Comparison of ENCODE assay signal across 15 cellular contexts in genomic region chr11:47489395-47489755, GRCh38. TPM values are rescaled to one million over a fixed set of nuclear protein-coding genes. Genes with fewer than 3 reads are reported as not detected.
A peak's percentile ranks its signal among the peaks of the same experiment; 100 is the strongest.
DNase-seq lines count a peak whose midpoint lies in the region; ATAC-seq, FAIRE-seq and TF ChIP-seq lines count a peak whose summit lies in the region.
"Had no signal": no experiment of that assay in that cellular context is flagged by ENCODE, and none has a peak within 500 bp of the region (broad histone marks: within the 10 kb centered on the region; RNA-seq: fewer than 3 reads in every experiment).

No MANE protein-coding gene starts in this region.

- intact Hi-C loops in activated CD8-positive, alpha-beta T cell treated with anti-CD3 and anti-CD28 coated beads for 36 hours (cut with micrococcal nuclease) = no loop called here
- intact Hi-C loops in posterior vena cava (cut with DNase I) = loop anchor here in 1 of 2 donors (10.0 kb wide), 1 partner anchor 65 kb away; the partner anchor contains the start of gene CELF1

- no peaks in the 10 kb centered on the region for H3K9me2 ChIP-seq in Karpas-422 (replicated peaks; ENCODE audit: insufficient read depth, low read length)

- 53 to 63% (median 58%) methylated on average over 2 of the region's 2 CpGs for WGBS in small intestine, 3 donors

- no peak for TF ChIP-seq CTCF in activated CD8-positive, alpha-beta T cell treated with anti-CD3 and anti-CD28 coated beads for 36 hours (IDR thresholded peaks at IDR 0.05)
- no peak for TF ChIP-seq CTCF in fibroblast of lung (conservative IDR thresholded peaks at IDR 0.05 in 1 of 2, IDR thresholded peaks at IDR 0.05 in 1 of 2; ENCODE audit: low read depth in 1 of 2, low read length in 2 of 2)
- no peak for TF ChIP-seq CTCF in parathyroid adenoma (IDR thresholded peaks at IDR 0.05)

- peaks cover 14% of the 10 kb centered on the region for H3K4me1 ChIP-seq in Karpas-422 (ENCODE audit: low read length)
- peaks cover 2% of the 10 kb centered on the region for H3K4me1 ChIP-seq in fibroblast of lung (ENCODE audit: control insufficient read depth, extremely low read depth, insufficient read depth, low read length)
- peaks cover 10% of the 10 kb centered on the region for H3K4me1 ChIP-seq in parathyroid adenoma
- no peaks in the 10 kb centered on the region for H3K4me1 ChIP-seq in small intestine (ENCODE audit: control insufficient read depth in 2 of 2, insufficient read depth in 1 of 2, low read depth in 1 of 2, low read length in 1 of 2)

- H3K9me3 ChIP-seq in Karpas-422 (ENCODE audit: low read length) = no peaks in the 10 kb centered on the region
- no peaks in the 10 kb centered on the region for H3K9me3 ChIP-seq in fibroblast of lung (ENCODE audit: control insufficient read depth, insufficient read depth, low read depth, low read length)
- no peaks in the 10 kb centered on the region for H3K9me3 ChIP-seq in parathyroid adenoma (ENCODE audit: control insufficient read depth, low read length)
- no peaks in the 10 kb centered on the region for H3K9me3 ChIP-seq in small intestine (ENCODE audit: control insufficient read depth, low read depth)

- no peak for ATAC-seq in activated CD8-positive, alpha-beta T cell treated with anti-CD3 and anti-CD28 coated beads for 36 hours
- ATAC-seq in activated CD8-positive, alpha-beta T cell treated with anti-CD3 and anti-CD28 coated beads, Interleukin-2, amount 10 ng/mL, durations not matched to agents 7 days and 5 days = no peak
- ATAC-seq in HG02840 (IDR thresholded peaks at IDR 0.05; ENCODE audit: low FRiP score, unreplicated experiment) = no peak

- H3K79me2 ChIP-seq in Karpas-422 (ENCODE audit: low read length) (peaks cover 64% of the 10 kb centered on the region), fibroblast of lung (ENCODE audit: control insufficient read depth, insufficient read depth, low read length) (peaks cover 35% of the 10 kb centered on the region), parathyroid adenoma (peaks cover 28% of the 10 kb centered on the region)

- H3K27ac ChIP-seq in Karpas-422 (ENCODE audit: low read length) = peak overlapping the region; percentile 29; the same call in 1 of the 2 replicates
- H3K27ac ChIP-seq in fibroblast of lung (ENCODE audit: insufficient read depth, low read length) = no peak overlapping the region
- H3K27ac ChIP-seq in parathyroid adenoma = peak overlapping the region; percentile 63
- H3K27ac ChIP-seq in small intestine (ENCODE audit: low read depth in 1 of 2, low read length in 1 of 2) = no peak overlapping the region
- H3K27ac ChIP-seq: epithelial cell of prostate, VCaP had no signal

- peaks cover 31% of the 10 kb centered on the region for H3K36me3 Mint-ChIP-seq in activated CD8-positive, alpha-beta T cell treated with anti-CD3 and anti-CD28 coated beads for 36 hours (ENCODE audit: low read depth)
- peaks cover 48% of the 10 kb centered on the region for H3K36me3 Mint-ChIP-seq in activated CD8-positive, alpha-beta T cell treated with anti-CD3 and anti-CD28 coated beads, Interleukin-2, amount 10 ng/mL, durations not matched to agents 7 days and 5 days (ENCODE audit: low read depth)

- no peak overlapping the region for H3K4me3 ChIP-seq in Karpas-422 (ENCODE audit: low read length)
- no peak overlapping the region for H3K4me3 ChIP-seq in fibroblast of lung (replicated peaks in 1 of 4; ENCODE audit: control extremely low read depth in 1 of 4, insufficient read depth in 1 of 4, low read depth in 3 of 4, low read length in 4 of 4)
- H3K4me3 ChIP-seq in parathyroid adenoma (ENCODE audit: low read depth, low read length) = no peak overlapping the region
- no peak overlapping the region for H3K4me3 ChIP-seq in small intestine (ENCODE audit: low read depth in 1 of 2, low read length in 2 of 2)

- H3K9ac ChIP-seq in Karpas-422 (ENCODE audit: low read length) (no peak overlapping the region), fibroblast of lung (ENCODE audit: insufficient read depth, low read length) (no peak overlapping the region), parathyroid adenoma (no peak overlapping the region)

- peaks cover 19% of the 10 kb centered on the region for H3K4me1 Mint-ChIP-seq in activated CD8-positive, alpha-beta T cell treated with anti-CD3 and anti-CD28 coated beads for 36 hours (ENCODE audit: low read depth)
- H3K4me1 Mint-ChIP-seq in activated CD8-positive, alpha-beta T cell treated with anti-CD3 and anti-CD28 coated beads, Interleukin-2, amount 10 ng/mL, durations not matched to agents 7 days and 5 days (ENCODE audit: low read depth) = peaks cover 6% of the 10 kb centered on the region

- peak overlapping the region; percentile 60 for H3K27ac Mint-ChIP-seq in activated CD8-positive, alpha-beta T cell treated with anti-CD3 and anti-CD28 coated beads for 36 hours
- H3K27ac Mint-ChIP-seq in activated CD8-positive, alpha-beta T cell treated with anti-CD3 and anti-CD28 coated beads, Interleukin-2, amount 10 ng/mL, durations not matched to agents 7 days and 5 days = no peak overlapping the region

- H3K9me3 Mint-ChIP-seq in activated CD8-positive, alpha-beta T cell treated with anti-CD3 and anti-CD28 coated beads for 36 hours = no peaks in the 10 kb centered on the region
- no peaks in the 10 kb centered on the region for H3K9me3 Mint-ChIP-seq in activated CD8-positive, alpha-beta T cell treated with anti-CD3 and anti-CD28 coated beads, Interleukin-2, amount 10 ng/mL, durations not matched to agents 7 days and 5 days (ENCODE audit: insufficient read depth)
- H3K9me3 Mint-ChIP-seq: naive B cell had no signal

- POLR2A ChIA-PET in activated CD8-positive, alpha-beta T cell treated with anti-CD3 and anti-CD28 coated beads for 36 hours (lab: Charles Lee) = interaction anchor here (0.7 to 1.1 kb wide), 2 partner anchors 9 to 63 kb away, joined by 3 to 5 read pairs; partner anchors contain the start of gene CELF1
- POLR2A ChIA-PET in activated CD8-positive, alpha-beta T cell treated with anti-CD3 and anti-CD28 coated beads, Interleukin-2, amount 10 ng/mL, durations not matched to agents 7 days and 5 days (lab: Charles Lee) = no interaction called here

- H4K20me1 ChIP-seq in Karpas-422 (ENCODE audit: insufficient read depth, low read depth, low read length) (no peaks in the 10 kb centered on the region; the same call in 1 of the 2 replicates), fibroblast of lung (ENCODE audit: control insufficient read depth, extremely low read depth, insufficient read depth, low read length) (no peaks in the 10 kb centered on the region)

- no peak for FAIRE-seq in small intestine (lab: Jason Lieb, UNC)

- DNase-seq in activated CD8-positive, alpha-beta T cell treated with anti-CD3 and anti-CD28 coated beads for 36 hours = no peak
- DNase-seq in activated CD8-positive, alpha-beta T cell treated with anti-CD3 and anti-CD28 coated beads, Interleukin-2, amount 10 ng/mL, durations not matched to agents 7 days and 5 days = no peak
- no peak for DNase-seq in Karpas-422
- DNase-seq in fibroblast of lung (ENCODE audit: low read depth in 2 of 2) = peak; percentile 42 to 73
- no peak for DNase-seq in small intestine
- DNase-seq in posterior vena cava (ENCODE audit: low spot score) = no peak
- DNase-seq: left ventricle myocardium superior; naive B cell; NCI-H187 treated with DMSO at 0.1 percent for 48 hours; stimulated activated CD4-positive, alpha-beta T cell treated with anti-CD3 and anti-CD28 coated beads, Interleukin-2, amount 100 ng/mL, for 24 hours had no signal

- no peak overlapping the region for H3K4me2 ChIP-seq in Karpas-422 (ENCODE audit: low read depth, low read length, poor library complexity, severe bottlenecking)
- peak overlapping the region; percentile 42 for H3K4me2 ChIP-seq in fibroblast of lung (ENCODE audit: extremely low read depth, insufficient read depth, low read length)
- H3K4me2 ChIP-seq in parathyroid adenoma (ENCODE audit: low read length) = peak overlapping the region; percentile 17

- CTCF ChIA-PET in activated CD8-positive, alpha-beta T cell treated with anti-CD3 and anti-CD28 coated beads for 36 hours (lab: Charles Lee) = interaction anchor here (1.2 to 1.4 kb wide), 2 partner anchors 9 to 13 kb away, joined by 3 read pairs; no protein-coding TSS in a partner anchor
- CTCF ChIA-PET in activated CD8-positive, alpha-beta T cell treated with anti-CD3 and anti-CD28 coated beads, Interleukin-2, amount 10 ng/mL, durations not matched to agents 7 days and 5 days (lab: Charles Lee) = interaction anchor here (0.6 to 1.4 kb wide), 3 partner anchors 9 to 137 kb away, joined by 3 read pairs; no protein-coding TSS in a partner anchor

- H2AFZ ChIP-seq in Karpas-422 (ENCODE audit: low read length) (no peak overlapping the region), fibroblast of lung (ENCODE audit: low read length) (no peak overlapping the region), parathyroid adenoma (no peak overlapping the region)

- H3K27me3 ChIP-seq in Karpas-422 (ENCODE audit: low read length) (no peaks in the 10 kb centered on the region), fibroblast of lung (ENCODE audit: control insufficient read depth, insufficient read depth, low read length) (no peaks in the 10 kb centered on the region), parathyroid adenoma (ENCODE audit: control insufficient read depth, insufficient read depth, low read length) (no peaks in the 10 kb centered on the region), small intestine (ENCODE audit: control insufficient read depth in 2 of 2, insufficient read depth in 2 of 2, low read length in 2 of 2) (no peaks in the 10 kb centered on the region)

- no peak overlapping the region for H3K4me3 Mint-ChIP-seq in activated CD8-positive, alpha-beta T cell treated with anti-CD3 and anti-CD28 coated beads for 36 hours
- H3K4me3 Mint-ChIP-seq in activated CD8-positive, alpha-beta T cell treated with anti-CD3 and anti-CD28 coated beads, Interleukin-2, amount 10 ng/mL, durations not matched to agents 7 days and 5 days = no peak overlapping the region
- H3K4me3 Mint-ChIP-seq: naive B cell had no signal

- H3K27me3 Mint-ChIP-seq in activated CD8-positive, alpha-beta T cell treated with anti-CD3 and anti-CD28 coated beads for 36 hours = no peaks in the 10 kb centered on the region
- H3K27me3 Mint-ChIP-seq in activated CD8-positive, alpha-beta T cell treated with anti-CD3 and anti-CD28 coated beads, Interleukin-2, amount 10 ng/mL, durations not matched to agents 7 days and 5 days (ENCODE audit: low read depth) = no peaks in the 10 kb centered on the region
- H3K27me3 Mint-ChIP-seq: naive B cell had no signal

- H3K36me3 ChIP-seq in Karpas-422 (ENCODE audit: insufficient read depth, low read length) (peaks cover 48% of the 10 kb centered on the region; the same call in 1 of the 2 replicates), fibroblast of lung (ENCODE audit: control insufficient read depth, insufficient read depth, low read length) (peaks cover 6% of the 10 kb centered on the region), parathyroid adenoma (ENCODE audit: control insufficient read depth, insufficient read depth, low read length) (no peaks in the 10 kb centered on the region), small intestine (ENCODE audit: control insufficient read depth in 2 of 2, insufficient read depth in 2 of 2, low read length in 2 of 2) (peaks cover 2 to 8% of the 10 kb centered on the region in 2 donors)

RNA-seq across cellular contexts. Expression of gene RAPSN, which starts 40.4 kb away (rescaled TPM):
- under 1 TPM; 0.36 to 0.81 TPM for total RNA-seq in activated CD8-positive, alpha-beta T cell treated with anti-CD3 and anti-CD28 coated beads for 36 hours
- total RNA-seq in activated CD8-positive, alpha-beta T cell treated with anti-CD3 and anti-CD28 coated beads, Interleukin-2, amount 10 ng/mL, durations not matched to agents 7 days and 5 days = 1 to 10 TPM in 1 of 2 experiments, under 1 TPM in 1; 0.45 to 1.2 TPM
- total RNA-seq in Karpas-422 (2014; rRNA removed; shearing (Covaris generic); ENCODE audit: low replicate concordance) = 0.52 and 4.5 TPM in 2 replicates
- under 0.01 and 0.17 TPM in 2 replicates for total RNA-seq in fibroblast of lung
- polyA plus RNA-seq in fibroblast of lung = not detected in 2 replicates
- 0.07 TPM in 1 of 2 replicates, not detected in the other for polyA plus RNA-seq in fibroblast of lung (2012)
- polyA minus RNA-seq in fibroblast of lung (ENCODE audit: low replicate concordance) = not detected in 2 replicates
- under 1 TPM; 0.36 to 0.89 (median 0.81) TPM for polyA plus RNA-seq in small intestine
- total RNA-seq in posterior vena cava = under 1 TPM; 0.33 to 0.69 TPM
- total RNA-seq: SK-MEL-5 had no signal

Comparison
In these comparisons a context has a peak if more than half of its experiments do, and no peak if none do; other contexts are left out.
1. DNase-seq: peak in fibroblast of lung (2 of 2); none in activated CD8-positive, alpha-beta T cell treated with anti-CD3 and anti-CD28 coated beads for 36 hours (single experiment), activated CD8-positive, alpha-beta T cell treated with anti-CD3 and anti-CD28 coated beads, Interleukin-2, amount 10 ng/mL, durations not matched to agents 7 days and 5 days (single experiment), Karpas-422 (single experiment), small intestine (single experiment) and posterior vena cava (single experiment).
2. H3K27ac ChIP-seq: peak in Karpas-422 (single experiment) and parathyroid adenoma (single experiment); none in fibroblast of lung (single experiment) and small intestine (0 of 2).